Comparison of ENCODE assay signal across 19 cellular contexts in genomic region chr7:994592-995308, GRCh38. TPM values are rescaled to one million over a fixed set of nuclear protein-coding genes. Genes with fewer than 3 reads are reported as not detected.
"Had no signal": no experiment of that assay in that cellular context is flagged by ENCODE, and none has a peak within 500 bp of the region (broad histone marks: within the 10 kb centered on the region; RNA-seq: fewer than 3 reads in every experiment).

No MANE protein-coding gene starts in this region.

- H3K9ac ChIP-seq: neural progenitor cell had no signal

- H3K36me3 Mint-ChIP-seq: neural progenitor cell had no signal

- H3K4me3 Mint-ChIP-seq: activated CD4-positive, alpha-beta T cell treated with anti-CD3 and anti-CD28 coated beads, Interleukin-2, amount 10 ng/mL, durations not matched to agents 7 days and 5 days; mesothelial cell of epicardium; neural progenitor cell; T-helper 2 cell treated with Interferon-gamma antibody and Interleukin-4, amounts not matched to agents 5 μg/mL and 100 μg/mL, for 36 hours had no signal

- H2AFZ ChIP-seq: neural progenitor cell had no signal

- H3K27me3 Mint-ChIP-seq: activated CD4-positive, alpha-beta T cell treated with anti-CD3 and anti-CD28 coated beads, Interleukin-2, amount 10 ng/mL, durations not matched to agents 7 days and 5 days had no signal

- H3K4me1 ChIP-seq: breast epithelium, pancreas, uterus had no signal

- H3K9me3 Mint-ChIP-seq: activated CD4-positive, alpha-beta T cell treated with anti-CD3 and anti-CD28 coated beads, Interleukin-2, amount 10 ng/mL, durations not matched to agents 7 days and 5 days; mesothelial cell of epicardium; neural progenitor cell; T-helper 2 cell treated with Interferon-gamma antibody and Interleukin-4, amounts not matched to agents 5 μg/mL and 100 μg/mL, for 36 hours had no signal

- H3K4me3 ChIP-seq: ascending aorta, breast epithelium, gastrocnemius medialis, heart right ventricle, lung, neural progenitor cell, pancreas, sigmoid colon, spleen, uterus had no signal

- H3K9me3 ChIP-seq: ascending aorta, breast epithelium, gastrocnemius medialis, heart right ventricle, pancreas, sigmoid colon, spleen, uterus had no signal

- ATAC-seq: gastrocnemius medialis, heart right ventricle, pancreas had no signal

- H3K27ac Mint-ChIP-seq: activated CD4-positive, alpha-beta T cell treated with anti-CD3 and anti-CD28 coated beads, Interleukin-2, amount 10 ng/mL, durations not matched to agents 7 days and 5 days; mesothelial cell of epicardium; neural progenitor cell; T-helper 2 cell treated with Interferon-gamma antibody and Interleukin-4, amounts not matched to agents 5 μg/mL and 100 μg/mL, for 36 hours had no signal

- H3K27me3 ChIP-seq: heart right ventricle, neural progenitor cell, pancreas, sigmoid colon, uterus had no signal

- H3K36me3 ChIP-seq: gastrocnemius medialis, neural progenitor cell, uterus had no signal

- H3K27ac ChIP-seq: ascending aorta, breast epithelium, gastrocnemius medialis, heart right ventricle, neural progenitor cell, pancreas, sigmoid colon, spleen, uterus had no signal

- H3K4me2 ChIP-seq: neural progenitor cell had no signal

- DNase-seq: activated CD4-positive, alpha-beta T cell treated with anti-CD3 and anti-CD28 coated beads, Interleukin-2, amount 10 ng/mL, durations not matched to agents 7 days and 5 days; activated CD4-positive, CD25-positive, alpha-beta regulatory T cell; activated naive CD4-positive, alpha-beta T cell; activated T-cell treated with anti-CD3 and anti-CD28 coated beads for 4 hours; gastrocnemius medialis; heart right ventricle; sigmoid colon; spleen; uterus had no signal

RNA-seq across cellular contexts. Expression of gene CYP2W1, which starts 11.8 kb away (rescaled TPM):
- total RNA-seq: activated CD4-positive, alpha-beta T cell treated with anti-CD3 and anti-CD28 coated beads, Interleukin-2, amount 10 ng/mL, durations not matched to agents 7 days and 5 days; ascending aorta; breast epithelium; cerebellum; dermis microvascular lymphatic vessel endothelial cell; epithelial cell of proximal tubule; gastrocnemius medialis; heart right ventricle had no signal
- polyA plus RNA-seq: heart right ventricle had no signal
